ENCODE assay signal across 8 cellular contexts in the genomic region with DNA sequence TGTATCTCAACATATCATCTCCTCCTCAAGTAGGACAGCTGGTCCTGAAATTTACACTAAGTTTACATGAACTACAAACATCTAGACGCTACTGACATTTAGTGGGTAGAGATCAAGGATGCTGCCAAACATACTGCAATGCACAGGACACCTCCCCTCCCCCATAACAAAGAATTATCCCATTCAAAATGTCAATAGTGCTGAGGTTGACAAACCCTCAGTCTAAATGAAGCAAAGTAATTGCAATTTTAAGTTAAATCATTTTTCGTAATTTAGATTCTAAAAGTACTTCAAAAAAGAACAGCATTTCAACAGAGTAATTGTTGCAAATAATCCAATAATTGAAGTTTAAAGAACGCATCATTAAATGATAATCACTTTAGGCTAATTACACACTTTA. TPM values are rescaled to one million over a fixed set of nuclear protein-coding genes. Genes with fewer than 3 reads are reported as not detected.
DNase-seq lines count a peak whose midpoint lies in the region; ATAC-seq and TF ChIP-seq lines count a peak whose summit lies in the region.

No MANE protein-coding gene starts in this region.

- H3K36me3 Mint-ChIP-seq in chondrocyte (ENCODE audit: low read depth) (peaks cover 4% of the 10 kb centered on the region), naive B cell (peaks cover 0 to 8% of the 10 kb centered on the region in 2 donors)

- H3K4me3 ChIP-seq in BLaER1 (peak overlapping the region; percentile 82), KMS-11 (IDR thresholded peaks at IDR 0.05; ENCODE audit: insufficient read depth, low read depth, low read length) (no peak overlapping the region)

- peaks cover 42% of the 10 kb centered on the region for H3K4me1 Mint-ChIP-seq in chondrocyte (ENCODE audit: low read depth)
- H3K4me1 Mint-ChIP-seq in naive B cell = peaks cover 22 to 37% (median 27%) of the 10 kb centered on the region in 3 donors

- TF ChIP-seq CTCF in KMS-11 (conservative IDR thresholded peaks at IDR 0.05; ENCODE audit: low read depth, low read length) = no peak
- no peak for TF ChIP-seq CTCF in chondrocyte (IDR thresholded peaks at IDR 0.05)

- H3K27ac Mint-ChIP-seq in chondrocyte (ENCODE audit: unreplicated experiment) (peak overlapping the region; percentile 99), naive B cell (peak overlapping the region in 5 of 6 donors; percentile 94 to 98 (median 97))

- H3K4me1 ChIP-seq in BLaER1 = peaks cover 19% of the 10 kb centered on the region
- peaks cover 13% of the 10 kb centered on the region for H3K4me1 ChIP-seq in KMS-11 (ENCODE audit: low read depth, poor library complexity, severe bottlenecking)

- no peak for ATAC-seq in naive B cell (ENCODE audit: low read depth in 2 of 2)
- ATAC-seq in GM18498 (IDR thresholded peaks at IDR 0.05; ENCODE audit: unreplicated experiment) = no peak
- no peak for ATAC-seq in GM19035 (IDR thresholded peaks at IDR 0.05; ENCODE audit: unreplicated experiment)

- H3K27me3 Mint-ChIP-seq in chondrocyte (ENCODE audit: low read depth) = no peaks in the 10 kb centered on the region
- H3K27me3 Mint-ChIP-seq in naive B cell = peaks cover 0 to 18% (median 0%) of the 10 kb centered on the region in 3 donors

- H3K4me3 Mint-ChIP-seq in chondrocyte (ENCODE audit: unreplicated experiment) = peak overlapping the region; percentile 82
- peak overlapping the region; percentile 93 to 98 (median 97) for H3K4me3 Mint-ChIP-seq in naive B cell

- peak overlapping the region; percentile 87 for H3K9ac ChIP-seq in BLaER1
- H3K9ac ChIP-seq in KMS-11 = peak overlapping the region; percentile 73; the same call in 1 of the 2 replicates

- peak overlapping the region; percentile 90; the same call in 1 of the 2 replicates for H2AFZ ChIP-seq in KMS-11 (ENCODE audit: low read depth)

- no peaks in the 10 kb centered on the region for H3K27me3 ChIP-seq in BLaER1
- no peaks in the 10 kb centered on the region for H3K27me3 ChIP-seq in KMS-11 (ENCODE audit: insufficient read depth, low read depth)

- 0 out of 2 replicates have a peak overlapping the region, but pooled peaks have one; percentile 87 for H3K27ac ChIP-seq in BLaER1
- H3K27ac ChIP-seq in KMS-11 = peak overlapping the region; percentile 63; the same call in 1 of the 2 replicates

- H4K20me1 ChIP-seq in BLaER1 = 0 out of 2 replicates have a peak, but pooled peaks cover 7% of the 10 kb centered on the region
- H4K20me1 ChIP-seq in KMS-11 (ENCODE audit: insufficient read depth) = no peaks in the 10 kb centered on the region

- DNase-seq in chondrocyte (ENCODE audit: low spot score) (no peak), naive B cell (no peak), occipital lobe (lab: John Stamatoyannopoulos, UW) (no peak)
- DNase-seq in stimulated activated CD8-positive, alpha-beta memory T cell treated with anti-CD3 and anti-CD28 coated beads, Interleukin-4, amount 100 ng/mL, for 48 hours = no peak

- H3K79me2 ChIP-seq in KMS-11 (ENCODE audit: insufficient read depth, low read depth) = peaks cover 13% of the 10 kb centered on the region

- H3K36me3 ChIP-seq in BLaER1 (peaks cover 21% of the 10 kb centered on the region), KMS-11 (ENCODE audit: insufficient read depth) (no peaks in the 10 kb centered on the region)

- H3K4me2 ChIP-seq in BLaER1 = peak overlapping the region; percentile 83
- peak overlapping the region; percentile 88 for H3K4me2 ChIP-seq in KMS-11

- H3K9me3 Mint-ChIP-seq in chondrocyte (ENCODE audit: low read depth) (no peaks in the 10 kb centered on the region), naive B cell (no peaks in the 10 kb centered on the region)

- no peaks in the 10 kb centered on the region for H3K9me3 ChIP-seq in BLaER1

RNA-seq across cellular contexts. Expression of gene PRMT9, which starts 1.2 kb away (rescaled TPM):
- 7.0 to 9.8 TPM (median 7.8 TPM) in 3 replicates for total RNA-seq in chondrocyte
- 1 to 10 TPM in 5 of 6 donors, under 1 TPM in 1; 0.55 to 5.7 (median 4.8) TPM for polyA plus RNA-seq in naive B cell (ENCODE audit: low read depth in 6 of 6)
- 16.7 TPM for total RNA-seq in occipital lobe

RNA-seq across cellular contexts. Expression of gene ARHGAP10, which starts 49.1 kb away (rescaled TPM):
- total RNA-seq in chondrocyte = 111 to 119 TPM (median 111 TPM) in 3 replicates
- under 1 TPM in 1 of 6 donors, not detected in 5; 0.26 TPM for polyA plus RNA-seq in naive B cell (ENCODE audit: low read depth in 6 of 6)
- 1.7 TPM for total RNA-seq in occipital lobe

Comparison
In these comparisons a context has a peak if more than half of its experiments do, and no peak if none do; other contexts are left out.
1. RNA of gene ARHGAP10, which starts 49.1 kb away (total RNA-seq): 111 to 119 TPM in chondrocyte; 1.7 TPM in occipital lobe (single experiment); every median in the first group is over 10 times any median in the second.